9 cellular contexts compared by ENCODE assay signal in genomic region chr14:63276492-63277342, GRCh38. TPM values are rescaled to one million over a fixed set of nuclear protein-coding genes. Genes with fewer than 3 reads are reported as not detected.
A peak's percentile ranks its signal among the peaks of the same experiment; 100 is the strongest.
DNase-seq lines count a peak whose midpoint lies in the region; ATAC-seq, FAIRE-seq and TF ChIP-seq lines count a peak whose summit lies in the region.
"Had no signal": no experiment of that assay in that cellular context is flagged by ENCODE, and none has a peak within 500 bp of the region (broad histone marks: within the 10 kb centered on the region; RNA-seq: fewer than 3 reads in every experiment).

No MANE protein-coding gene starts in this region.

- peaks cover 4% of the 10 kb centered on the region for H3K79me2 ChIP-seq in astrocyte (ENCODE audit: insufficient read depth, low read length)

- H3K9me3 ChIP-seq in astrocyte (ENCODE audit: insufficient read depth, low read depth, low read length) (no peaks in the 10 kb centered on the region), thyroid gland (no peaks in the 10 kb centered on the region)

- H3K4me1 ChIP-seq in astrocyte (ENCODE audit: insufficient read depth, low read length) (peaks cover 6% of the 10 kb centered on the region), thyroid gland (no peaks in the 10 kb centered on the region)

- peak; percentile 92 for FAIRE-seq in A204.1 (lab: Jason Lieb, UNC)
- peak; percentile 83 for FAIRE-seq in astrocyte (lab: Jason Lieb, UNC)

- peak overlapping the region; percentile 6 for H3K27ac ChIP-seq in astrocyte (ENCODE audit: low read depth, low read length)
- no peak overlapping the region for H3K27ac ChIP-seq in thyroid gland

- DNase-seq in NCI-H2227 (lab: John Stamatoyannopoulos, UW; ENCODE audit: unreplicated experiment) (peak; percentile 65), astrocyte (ENCODE audit: low read depth) (peak; percentile 57), immature natural killer cell (peak in 2 of 3 donors; percentile 15 to 19), thyroid gland (no peak), activated T-cell treated with anti-CD3 and anti-CD28 coated beads for 4 hours (no peak)

- peak overlapping the region; percentile 2 for H3K4me2 ChIP-seq in astrocyte (ENCODE audit: low read length)

- H3K27me3 Mint-ChIP-seq in astrocyte (ENCODE audit: low read depth, unreplicated experiment) (no peaks in the 10 kb centered on the region), immature natural killer cell (ENCODE audit: low read depth in 3 of 3) (peaks cover 0 to 2% (median 2%) of the 10 kb centered on the region in 3 donors)
- H3K27me3 Mint-ChIP-seq: dendritic cell treated with granulocyte-macrophage colony-stimulating factor and Interleukin-4, amounts not matched to agents 40 ng/mL and 50 ng/mL, for 4 days had no signal

- H3K36me3 Mint-ChIP-seq in astrocyte (ENCODE audit: low read depth, unreplicated experiment) (peaks cover 9% of the 10 kb centered on the region), immature natural killer cell (no peaks in the 10 kb centered on the region)

- H3K4me3 ChIP-seq in astrocyte (ENCODE audit: insufficient read depth, low read depth, low read length) (no peak overlapping the region), thyroid gland (replicated peaks in 1 of 3) (no peak overlapping the region)

- WGBS in thyroid gland, 2 donors = 45 to 51% methylated on average over 5 of the region's 5 CpGs

- H3K36me3 ChIP-seq in astrocyte (ENCODE audit: insufficient read depth, low read length) (peaks cover 24% of the 10 kb centered on the region), thyroid gland (no peaks in the 10 kb centered on the region)

- peaks cover 15% of the 10 kb centered on the region for H4K20me1 ChIP-seq in astrocyte (ENCODE audit: insufficient read depth, low read length)

- H3K9ac ChIP-seq in astrocyte (ENCODE audit: low read length) = peak overlapping the region; percentile 24

- H3K4me3 Mint-ChIP-seq in astrocyte (ENCODE audit: unreplicated experiment) (no peak overlapping the region), immature natural killer cell (no peak overlapping the region)
- H3K4me3 Mint-ChIP-seq: dendritic cell treated with granulocyte-macrophage colony-stimulating factor and Interleukin-4, amounts not matched to agents 40 ng/mL and 50 ng/mL, for 4 days had no signal

- intact Hi-C loops in thyroid gland (cut with DNase I) = loop anchor here (5.0 kb wide), 2 partner anchors 99 to 1114 kb away; no protein-coding TSS in a partner anchor

- TF ChIP-seq CTCF in GM12872 (IDR thresholded peaks at IDR 0.05; ENCODE audit: insufficient read depth, low read depth, low read length) = peak; percentile 70
- peak; percentile 98 for TF ChIP-seq CTCF in astrocyte (IDR thresholded peaks at IDR 0.05; ENCODE audit: insufficient read depth, low read depth, low read length)
- TF ChIP-seq CTCF in thyroid gland (IDR thresholded peaks at IDR 0.05) = peak; percentile 34 to 80 (median 68)

- no peak overlapping the region for H3K27ac Mint-ChIP-seq in astrocyte (ENCODE audit: unreplicated experiment)
- no peak overlapping the region for H3K27ac Mint-ChIP-seq in immature natural killer cell
- H3K27ac Mint-ChIP-seq: dendritic cell treated with granulocyte-macrophage colony-stimulating factor and Interleukin-4, amounts not matched to agents 40 ng/mL and 50 ng/mL, for 4 days had no signal

- no peak overlapping the region for H2AFZ ChIP-seq in astrocyte (ENCODE audit: low read depth, low read length)

- peak; percentile 78 for ATAC-seq in HG03159 (IDR thresholded peaks at IDR 0.05; ENCODE audit: unreplicated experiment)

- H3K27me3 ChIP-seq in astrocyte (ENCODE audit: insufficient read depth, low read length) (no peaks in the 10 kb centered on the region), thyroid gland (no peaks in the 10 kb centered on the region)

- H3K4me1 Mint-ChIP-seq in astrocyte (ENCODE audit: low read depth, unreplicated experiment) = no peaks in the 10 kb centered on the region
- no peaks in the 10 kb centered on the region for H3K4me1 Mint-ChIP-seq in immature natural killer cell

- H3K9me3 Mint-ChIP-seq in astrocyte (ENCODE audit: unreplicated experiment) (no peaks in the 10 kb centered on the region), immature natural killer cell (no peaks in the 10 kb centered on the region)
- H3K9me3 Mint-ChIP-seq: dendritic cell treated with granulocyte-macrophage colony-stimulating factor and Interleukin-4, amounts not matched to agents 40 ng/mL and 50 ng/mL, for 4 days had no signal

- no peak for TF ChIP-seq POLR2A in thyroid gland (IDR thresholded peaks at IDR 0.05)

RNA-seq across cellular contexts. Expression of gene GPHB5, which starts 42.0 kb away (rescaled TPM):
- total RNA-seq in astrocyte = not detected in 2 replicates
- not detected for polyA plus RNA-seq in immature natural killer cell
- total RNA-seq in thyroid gland = not detected

Comparison
In these comparisons a context has a peak if more than half of its experiments do, and no peak if none do; other contexts are left out.
1. DNase-seq: peak in NCI-H2227 (single experiment), astrocyte (single experiment) and immature natural killer cell (2 of 3); none in thyroid gland (0 of 2) and activated T-cell treated with anti-CD3 and anti-CD28 coated beads for 4 hours (single experiment).
2. Peak in every context shown above with its lines, with median percentiles within 50 percentile points of each other: CTCF ChIP-seq.